ENCODE assay signal across 12 cellular contexts in genomic region chr20:63176448-63177133, GRCh38. TPM values are rescaled to one million over a fixed set of nuclear protein-coding genes. Genes with fewer than 3 reads are reported as not detected.
DNase-seq lines count a peak whose midpoint lies in the region; ATAC-seq and TF ChIP-seq lines count a peak whose summit lies in the region.
"Had no signal": no experiment of that assay in that cellular context is flagged by ENCODE, and none has a peak within 500 bp of the region (broad histone marks: within the 10 kb centered on the region; RNA-seq: fewer than 3 reads in every experiment).

No MANE protein-coding gene starts in this region.

- no peaks in the 10 kb centered on the region for H3K9me3 Mint-ChIP-seq in activated CD8-positive, alpha-beta memory T cell treated with anti-CD3 and anti-CD28 coated beads, Interleukin-2, amount 10 ng/mL, durations not matched to agents 7 days and 5 days (ENCODE audit: low read depth)
- H3K9me3 Mint-ChIP-seq in IgD-negative memory B cell (no peaks in the 10 kb centered on the region), endodermal cell (no peaks in the 10 kb centered on the region)

- no peaks in the 10 kb centered on the region for H3K36me3 Mint-ChIP-seq in activated CD8-positive, alpha-beta memory T cell treated with anti-CD3 and anti-CD28 coated beads, Interleukin-2, amount 10 ng/mL, durations not matched to agents 7 days and 5 days
- H3K36me3 Mint-ChIP-seq in IgD-negative memory B cell (no peaks in the 10 kb centered on the region), endodermal cell (ENCODE audit: low read depth) (no peaks in the 10 kb centered on the region)

- H3K27me3 ChIP-seq in endodermal cell (ENCODE audit: control insufficient read depth, insufficient read depth, low read length, poor library complexity, severe bottlenecking) (peaks cover 89% of the 10 kb centered on the region), aorta (ENCODE audit: control insufficient read depth in 1 of 2, insufficient read depth in 2 of 2, low read length in 1 of 2) (peaks cover 0 to 2% of the 10 kb centered on the region in 2 donors)

- H3K4me3 Mint-ChIP-seq in activated CD8-positive, alpha-beta memory T cell treated with anti-CD3 and anti-CD28 coated beads, Interleukin-2, amount 10 ng/mL, durations not matched to agents 7 days and 5 days = peak overlapping the region; percentile 24
- peak overlapping the region in 3 of 4 donors; percentile 20 to 42 (median 38) for H3K4me3 Mint-ChIP-seq in IgD-negative memory B cell
- peak overlapping the region; percentile 37 for H3K4me3 Mint-ChIP-seq in endodermal cell

- H3K4me3 ChIP-seq in endodermal cell (ENCODE audit: low read length) (no peak overlapping the region), aorta (ENCODE audit: low read length in 2 of 2) (no peak overlapping the region)

- H3K27ac Mint-ChIP-seq in activated CD8-positive, alpha-beta memory T cell treated with anti-CD3 and anti-CD28 coated beads, Interleukin-2, amount 10 ng/mL, durations not matched to agents 7 days and 5 days = peak overlapping the region; percentile 71
- H3K27ac Mint-ChIP-seq in IgD-negative memory B cell (peak overlapping the region in 2 of 3 donors; percentile 53), endodermal cell (no peak overlapping the region)

- 4 to 7% methylated on average over 13 to 47 of the region's 47 CpGs for WGBS in endodermal cell (ENCODE audit: insufficient coverage in 1 of 2, insufficient read length in 1 of 2), 2 experiments
- WGBS in aorta, 2 donors = 3 to 4% methylated on average over 39 to 47 of the region's 47 CpGs

- H3K4me1 Mint-ChIP-seq in activated CD8-positive, alpha-beta memory T cell treated with anti-CD3 and anti-CD28 coated beads, Interleukin-2, amount 10 ng/mL, durations not matched to agents 7 days and 5 days = peaks cover 2% of the 10 kb centered on the region
- H3K4me1 Mint-ChIP-seq in IgD-negative memory B cell (peaks cover 0 to 5% (median 4%) of the 10 kb centered on the region in 3 donors), endodermal cell (peaks cover 8% of the 10 kb centered on the region)

- TF ChIP-seq CTCF in endodermal cell (conservative IDR thresholded peaks at IDR 0.05) = no peak

- H3K4me1 ChIP-seq in endodermal cell (ENCODE audit: control insufficient read depth, insufficient read depth, low read length) (peaks cover 2% of the 10 kb centered on the region), aorta (ENCODE audit: control insufficient read depth in 1 of 2, insufficient read depth in 2 of 2, low read length in 2 of 2) (no peaks in the 10 kb centered on the region)
- H3K4me1 ChIP-seq: foreskin keratinocyte had no signal

- H3K27ac ChIP-seq in endodermal cell (ENCODE audit: low read depth, low read length) = no peak overlapping the region
- H3K27ac ChIP-seq in aorta (ENCODE audit: low read depth in 1 of 2, low read length in 2 of 2) = no peak overlapping the region
- H3K27ac ChIP-seq: foreskin keratinocyte, pancreas had no signal

- intact Hi-C loops in aorta (cut with DNase I) = loop anchor here (5.0 kb wide), 2 partner anchors 119 to 124 kb away; no protein-coding TSS in a partner anchor

- no peak for DNase-seq in activated CD8-positive, alpha-beta memory T cell treated with anti-CD3 and anti-CD28 coated beads, Interleukin-2, amount 10 ng/mL, durations not matched to agents 7 days and 5 days
- no peak for DNase-seq in activated CD8-positive, alpha-beta memory T cell treated with anti-CD3 and anti-CD28 coated beads, Interleukin-2, amount 50 U/mL, for 4 hours
- DNase-seq in endodermal cell (peak; percentile 74), occipital lobe (lab: John Stamatoyannopoulos, UW) (peak; percentile 35), NCI-H2227 (lab: John Stamatoyannopoulos, UW; ENCODE audit: unreplicated experiment) (no peak), midbrain (lab: John Stamatoyannopoulos, UW) (no peak), aorta (no peak)
- DNase-seq: left colon, NCI-H446 treated with DMSO at 0.1 percent for 48 hours had no signal

- no peak for ATAC-seq in activated CD8-positive, alpha-beta memory T cell treated with anti-CD3 and anti-CD28 coated beads, Interleukin-2, amount 10 ng/mL, durations not matched to agents 7 days and 5 days
- no peak for ATAC-seq in aorta (ENCODE audit: low FRiP score)
- ATAC-seq: foreskin keratinocyte, left colon had no signal

- CTCF ChIA-PET in activated CD8-positive, alpha-beta memory T cell treated with anti-CD3 and anti-CD28 coated beads, Interleukin-2, amount 10 ng/mL, durations not matched to agents 7 days and 5 days (lab: Charles Lee) = no interaction called here

- no peak overlapping the region for H3K9ac ChIP-seq in endodermal cell (ENCODE audit: extremely low read depth, low read length, poor library complexity, severe bottlenecking)

- H3K9me3 ChIP-seq in endodermal cell (ENCODE audit: control insufficient read depth, low read length) (no peaks in the 10 kb centered on the region), aorta (ENCODE audit: control insufficient read depth, low read length) (no peaks in the 10 kb centered on the region)
- H3K9me3 ChIP-seq: pancreas had no signal

- peaks cover 60% of the 10 kb centered on the region for H3K27me3 Mint-ChIP-seq in activated CD8-positive, alpha-beta memory T cell treated with anti-CD3 and anti-CD28 coated beads, Interleukin-2, amount 10 ng/mL, durations not matched to agents 7 days and 5 days
- peaks cover 32% of the 10 kb centered on the region for H3K27me3 Mint-ChIP-seq in IgD-negative memory B cell
- peaks cover 78% of the 10 kb centered on the region for H3K27me3 Mint-ChIP-seq in endodermal cell (ENCODE audit: insufficient read depth)

- H3K36me3 ChIP-seq in endodermal cell (ENCODE audit: control insufficient read depth, insufficient read depth, low read length) (no peaks in the 10 kb centered on the region), aorta (ENCODE audit: control insufficient read depth in 1 of 2, insufficient read depth in 2 of 2, low read length in 1 of 2) (no peaks in the 10 kb centered on the region)
- H3K36me3 ChIP-seq: pancreas had no signal

RNA-seq across cellular contexts. Expression of gene YTHDF1, which starts 39.3 kb away (rescaled TPM):
- 10 to 100 TPM; 37.2 to 42.6 TPM for total RNA-seq in activated CD8-positive, alpha-beta memory T cell treated with anti-CD3 and anti-CD28 coated beads, Interleukin-2, amount 10 ng/mL, durations not matched to agents 7 days and 5 days
- 17.4 TPM for polyA plus RNA-seq in IgD-negative memory B cell
- total RNA-seq in endodermal cell = 10 to 100 TPM; 64.9 to 73.2 TPM
- polyA plus RNA-seq in endodermal cell (2013, experiment 1 of 2) = 43.0 TPM
- polyA plus RNA-seq in endodermal cell (2013, experiment 2 of 2) = 41.6 TPM
- 20.1 TPM for total RNA-seq in occipital lobe
- 10 to 100 TPM; 27.2 to 30.4 TPM for total RNA-seq in aorta
- polyA plus RNA-seq in aorta = 10 to 100 TPM; 19.8 to 22.2 TPM

RNA-seq across cellular contexts. Expression of gene BIRC7, which starts 59.1 kb away (rescaled TPM):
- total RNA-seq in activated CD8-positive, alpha-beta memory T cell treated with anti-CD3 and anti-CD28 coated beads, Interleukin-2, amount 10 ng/mL, durations not matched to agents 7 days and 5 days = not detected
- polyA plus RNA-seq in IgD-negative memory B cell = not detected
- not detected for total RNA-seq in endodermal cell
- 0.28 TPM for polyA plus RNA-seq in endodermal cell (2013, experiment 1 of 2)
- polyA plus RNA-seq in endodermal cell (2013, experiment 2 of 2) = 0.21 TPM
- total RNA-seq in occipital lobe = not detected
- total RNA-seq in aorta = not detected
- polyA plus RNA-seq in aorta = not detected
- total RNA-seq: foreskin keratinocyte, pancreas had no signal
- polyA plus RNA-seq: foreskin keratinocyte had no signal

Comparison
In these comparisons a context has a peak if more than half of its experiments do, and no peak if none do; other contexts are left out.
1. DNase-seq: peak in endodermal cell (single experiment) and occipital lobe (single experiment); none in activated CD8-positive, alpha-beta memory T cell treated with anti-CD3 and anti-CD28 coated beads, Interleukin-2, amount 10 ng/mL, durations not matched to agents 7 days and 5 days (single experiment), activated CD8-positive, alpha-beta memory T cell treated with anti-CD3 and anti-CD28 coated beads, Interleukin-2, amount 50 U/mL, for 4 hours (single experiment), NCI-H2227 (single experiment), midbrain (single experiment) and aorta (0 of 2).
2. Peak in every context shown above with its lines, with median percentiles within 50 percentile points of each other: H3K4me3 Mint-ChIP-seq.